17 cellular contexts compared by ENCODE assay signal in genomic region chr20:36924167-36925045, GRCh38. TPM values are rescaled to one million over a fixed set of nuclear protein-coding genes. Genes with fewer than 3 reads are reported as not detected.
DNase-seq lines count a peak whose midpoint lies in the region; ATAC-seq, FAIRE-seq and TF ChIP-seq lines count a peak whose summit lies in the region.
"Had no signal": no experiment of that assay in that cellular context is flagged by ENCODE, and none has a peak within 500 bp of the region (broad histone marks: within the 10 kb centered on the region; RNA-seq: fewer than 3 reads in every experiment).

No MANE protein-coding gene starts in this region.

- no peak overlapping the region for H2AFZ ChIP-seq in neural progenitor cell (replicated peaks)

- intact Hi-C loops in right cardiac atrium (cut with DNase I): no loop called here

- H3K27me3 Mint-ChIP-seq in T-helper 17 cell (no peaks in the 10 kb centered on the region), neural progenitor cell (ENCODE audit: insufficient read depth, low read depth) (no peaks in the 10 kb centered on the region)

- no peaks in the 10 kb centered on the region for H3K9me3 Mint-ChIP-seq in neural progenitor cell

- no peak overlapping the region for H3K4me2 ChIP-seq in neural progenitor cell
- H3K4me2 ChIP-seq: SK-N-SH had no signal

- H4K20me1 ChIP-seq in neural progenitor cell (ENCODE audit: low read depth): no peaks in the 10 kb centered on the region

- H3K27ac ChIP-seq in right cardiac atrium (ENCODE audit: low read length): peak overlapping the region; percentile 37
- peak overlapping the region in 1 of 2 donors; percentile 36 for H3K27ac ChIP-seq in right atrium auricular region
- no peak overlapping the region for H3K27ac ChIP-seq in neural progenitor cell
- H3K27ac ChIP-seq: BLaER1 treated with 17β-estradiol and CSF1 and Interleukin-3, amounts not matched to agents 10 nM and 100 nM; dorsolateral prefrontal cortex; left lung had no signal

- H3K4me3 Mint-ChIP-seq in T-helper 17 cell (no peak overlapping the region), neural progenitor cell (no peak overlapping the region)

- TF ChIP-seq POLR2A in H54 (IDR thresholded peaks at IDR 0.05; ENCODE audit: low read depth, low read length): no peak

- H3K79me2 ChIP-seq in neural progenitor cell (ENCODE audit: low read depth): no peaks in the 10 kb centered on the region

- no peaks in the 10 kb centered on the region for H3F3A ChIP-seq in neural progenitor cell (ENCODE audit: low read depth)

- H3K9me3 ChIP-seq in right cardiac atrium (ENCODE audit: control insufficient read depth, low read length) (no peaks in the 10 kb centered on the region), right atrium auricular region (no peaks in the 10 kb centered on the region), T-helper 17 cell (ENCODE audit: control insufficient read depth, low read length, poor library complexity, severe bottlenecking) (no peaks in the 10 kb centered on the region), neural progenitor cell (ENCODE audit: low read depth) (no peaks in the 10 kb centered on the region)
- H3K9me3 ChIP-seq: BLaER1 treated with 17β-estradiol and CSF1 and Interleukin-3, amounts not matched to agents 10 nM and 100 nM; left lung; SK-N-SH had no signal

- H3K27me3 ChIP-seq in right cardiac atrium (ENCODE audit: control insufficient read depth, insufficient read depth): no peaks in the 10 kb centered on the region
- H3K27me3 ChIP-seq in right atrium auricular region: no peaks in the 10 kb centered on the region
- no peaks in the 10 kb centered on the region for H3K27me3 ChIP-seq in neural progenitor cell
- H3K27me3 ChIP-seq: BLaER1 treated with 17β-estradiol and CSF1 and Interleukin-3, amounts not matched to agents 10 nM and 100 nM; dorsolateral prefrontal cortex; left lung had no signal

- H3K4me1 Mint-ChIP-seq in T-helper 17 cell: peaks cover 16% of the 10 kb centered on the region
- no peaks in the 10 kb centered on the region for H3K4me1 Mint-ChIP-seq in neural progenitor cell

- WGBS in right cardiac atrium: 84% methylated on average over 9 of the region's 9 CpGs

- peaks cover 2% of the 10 kb centered on the region for H3K4me1 ChIP-seq in right cardiac atrium (ENCODE audit: control insufficient read depth, insufficient read depth, low read length)
- no peaks in the 10 kb centered on the region for H3K4me1 ChIP-seq in right atrium auricular region
- no peaks in the 10 kb centered on the region for H3K4me1 ChIP-seq in neural progenitor cell

- no peak overlapping the region for H3K4me3 ChIP-seq in right cardiac atrium (ENCODE audit: low read length)
- no peak overlapping the region for H3K4me3 ChIP-seq in right atrium auricular region
- no peak overlapping the region for H3K4me3 ChIP-seq in neural progenitor cell
- H3K4me3 ChIP-seq: BLaER1 treated with 17β-estradiol and CSF1 and Interleukin-3, amounts not matched to agents 10 nM and 100 nM; dorsolateral prefrontal cortex; left lung had no signal

- H3K27ac Mint-ChIP-seq in T-helper 17 cell (peak overlapping the region; percentile 91), neural progenitor cell (no peak overlapping the region)

- TF ChIP-seq CTCF in right atrium auricular region (IDR thresholded peaks at IDR 0.05): no peak
- no peak for TF ChIP-seq CTCF in neural progenitor cell (IDR thresholded peaks at IDR 0.05)

- H3K36me3 ChIP-seq in right atrium auricular region (peaks cover 91% of the 10 kb centered on the region), neural progenitor cell (no peaks in the 10 kb centered on the region)

- H3K36me3 Mint-ChIP-seq in T-helper 17 cell (ENCODE audit: low read depth): peaks cover 7% of the 10 kb centered on the region
- H3K36me3 Mint-ChIP-seq in neural progenitor cell: no peaks in the 10 kb centered on the region

- ATAC-seq in right cardiac atrium (no peak), T-helper 17 cell (no peak)
- ATAC-seq: left lung had no signal

- H3K9ac ChIP-seq in neural progenitor cell: no peak overlapping the region
- H3K9ac ChIP-seq: BLaER1 treated with 17β-estradiol and CSF1 and Interleukin-3, amounts not matched to agents 10 nM and 100 nM; SK-N-SH had no signal

- DNase-seq in right cardiac atrium (no peak), right atrium auricular region (ENCODE audit: low spot score) (no peak), T-helper 17 cell (no peak), glomerular visceral epithelial cell (ENCODE audit: extremely low spot score) (peak; percentile 74), H54 (ENCODE audit: insufficient read length, low spot score) (no peak), iPS-NIHi7 (ENCODE audit: extremely low spot score) (no peak), neural progenitor cell (ENCODE audit: low spot score) (no peak)
- no peak for DNase-seq in activated CD4-positive, alpha-beta T cell treated with anti-CD3 and anti-CD28 coated beads, Interleukin-2, amount 50 U/mL, for 48 hours
- DNase-seq: activated CD4-positive, alpha-beta T cell treated with anti-CD3 and anti-CD28 coated beads for 4 hours; anterior cingulate cortex; dorsolateral prefrontal cortex; left lung; NCI-H2081; SK-N-SH had no signal

- no peak for FAIRE-seq in H54 (lab: Jason Lieb, UNC)

RNA-seq across cellular contexts. Expression of gene SAMHD1, which starts 27.1 kb away (rescaled TPM):
- 100 to 1,000 TPM in 3 of 4 donors, 10 to 100 TPM in 1; 67.5 to 161 (median 121) TPM for total RNA-seq in right cardiac atrium
- polyA plus RNA-seq in right cardiac atrium: 95.3 TPM
- total RNA-seq in right atrium auricular region: 100 to 1,000 TPM in 1 of 2 donors, 10 to 100 TPM in 1; 87.2 to 144 TPM
- total RNA-seq in T-helper 17 cell: 100 to 1,000 TPM; 275 to 286 TPM
- 12.2 and 29.0 TPM in 2 replicates for total RNA-seq in neural progenitor cell (ENCODE audit: low replicate concordance)

RNA-seq across cellular contexts. Expression of gene TLDC2, which starts 48.5 kb away (rescaled TPM):
- total RNA-seq in right cardiac atrium (not detected), right atrium auricular region (under 1 TPM in 1 of 2 donors, not detected in 1; 0.30 TPM), T-helper 17 cell (not detected), neural progenitor cell (ENCODE audit: low replicate concordance) (2.4 and 3.8 TPM in 2 replicates)
- polyA plus RNA-seq in right cardiac atrium: 0.09 TPM
- total RNA-seq: glomerular endothelial cell, osteoblast had no signal
